Comparison of ENCODE assay signal across 24 cellular contexts in the genomic region with DNA sequence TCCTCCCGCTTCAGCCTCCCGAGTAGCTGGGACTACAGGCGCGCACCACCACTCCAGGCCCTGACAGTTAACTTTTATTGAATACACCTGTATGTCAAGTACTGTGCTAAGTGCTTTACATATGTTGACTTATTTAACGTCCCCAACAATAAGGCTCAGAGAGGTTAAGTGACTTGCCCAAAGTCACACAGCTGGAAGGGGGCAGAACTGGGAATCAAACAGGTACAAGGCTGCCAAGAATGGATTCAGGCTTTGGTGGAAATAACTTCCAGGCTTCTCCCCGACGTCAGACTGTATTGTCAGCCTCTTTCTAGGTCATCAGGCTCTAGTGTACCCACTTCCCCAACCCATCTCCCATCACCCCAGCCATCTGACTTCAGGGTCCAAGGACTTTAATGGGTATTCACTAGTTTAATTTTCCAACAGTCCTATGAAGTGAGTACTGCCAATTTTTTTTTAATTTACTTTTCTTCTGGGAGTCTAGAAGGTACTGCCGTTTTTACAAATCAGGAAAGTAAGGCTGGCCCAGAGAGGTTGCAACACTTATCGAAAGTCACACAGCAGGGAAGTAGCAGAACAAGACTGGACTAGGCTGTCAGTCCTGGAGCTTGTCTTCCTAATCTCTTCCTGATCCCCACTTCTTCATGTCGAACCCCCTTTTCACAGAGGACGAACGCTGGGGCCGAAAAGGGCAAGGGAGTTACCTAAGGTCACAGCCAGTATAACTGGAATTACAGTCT. TPM values are rescaled to one million over a fixed set of nuclear protein-coding genes. Genes with fewer than 3 reads are reported as not detected.
"Had no signal": no experiment of that assay in that cellular context is flagged by ENCODE, and none has a peak within 500 bp of the region (broad histone marks: within the 10 kb centered on the region; RNA-seq: fewer than 3 reads in every experiment).

No MANE protein-coding gene starts in this region.

- H3K4me3 ChIP-seq: MG63, SJSA1, SK-N-MC had no signal

- H3K27me3 ChIP-seq: MG63, SJSA1 had no signal

- DNase-seq: Karpas-422, KG1, MG63, NCI-H1092, NCI-H1105 treated with DMSO at 0.1 percent for 48 hours, NCI-H1417 treated with DMSO at 0.1 percent for 48 hours, NCI-H146, NCI-H1694 treated with DMSO at 0.1 percent for 48 hours, NCI-H1930, NCI-H2081, NCI-H2107, NCI-H2227 treated with DMSO at 0.1 percent for 48 hours, NCI-H524, NCI-H69, NCI-H774, Right ventricle myocardium superior, RPMI8226, SIG-M5 had no signal

- H3K36me3 ChIP-seq: MG63, SJSA1 had no signal

- H3K9me3 ChIP-seq: MG63, SJSA1 had no signal

- H3K27ac ChIP-seq: HL-60, SJSA1, SK-N-MC had no signal

- FAIRE-seq: HTR-8/SVneo, RCC 7860 had no signal

RNA-seq across cellular contexts. Expression of a gene that starts 4.9 kb away (rescaled TPM):
- total RNA-seq: NCI-H460, SJSA1 had no signal

RNA-seq across cellular contexts. Expression of a gene that starts 13.0 kb away (rescaled TPM):
- total RNA-seq: Right ventricle myocardium superior had no signal
